Comparison of ENCODE assay signal across 8 cellular contexts in genomic region chr6:56953597-56954388, GRCh38.
DNase-seq lines count a peak whose midpoint lies in the region; ATAC-seq and TF ChIP-seq lines count a peak whose summit lies in the region.

No MANE protein-coding gene starts in this region.

- CTCF ChIA-PET in GM10248 (lab: Yijun Ruan, JAX) = interaction anchor here (1.5 to 3.7 kb wide), 3 partner anchors 9 to 51 kb away, joined by 5 to 40 read pairs (median 10); no protein-coding TSS in a partner anchor

- DNase-seq in GM10248 (ENCODE audit: extremely low spot score) (peak; percentile 29), iPS-NIHi11 (ENCODE audit: low spot score) (peak; percentile 30), midbrain (lab: John Stamatoyannopoulos, UW) (no peak)
- DNase-seq in stimulated activated CD8-positive, alpha-beta memory T cell treated with anti-CD3 and anti-CD28 coated beads, Interleukin-4, amount 100 ng/mL, for 48 hours = peak; percentile 25

- ATAC-seq in HG03520 (IDR thresholded peaks at IDR 0.05; ENCODE audit: unreplicated experiment) = peak; percentile 25
- no peak for ATAC-seq in HG03354 (IDR thresholded peaks at IDR 0.05; ENCODE audit: poor library complexity, severe bottlenecking, unreplicated experiment)
- no peak for ATAC-seq in HG03108 (IDR thresholded peaks at IDR 0.05; ENCODE audit: unreplicated experiment)

- no peak for TF ChIP-seq CTCF in GM10248 (IDR thresholded peaks at IDR 0.05; ENCODE audit: control extremely low read depth, extremely low read depth, low read depth, missing control alignments)

- peaks cover 17% of the 10 kb centered on the region for H3K4me1 Mint-ChIP-seq in activated naive CD4-positive, alpha-beta T cell treated with anti-CD3 and anti-CD28 coated beads, Interleukin-2, amount 50 U/mL, for 24 hours

- H3K27ac Mint-ChIP-seq in activated naive CD4-positive, alpha-beta T cell treated with anti-CD3 and anti-CD28 coated beads, Interleukin-2, amount 50 U/mL, for 24 hours = peak overlapping the region; percentile 73

- H3K9me3 Mint-ChIP-seq in activated naive CD4-positive, alpha-beta T cell treated with anti-CD3 and anti-CD28 coated beads, Interleukin-2, amount 50 U/mL, for 24 hours = no peaks in the 10 kb centered on the region

- peak overlapping the region; percentile 93 for H3K4me3 Mint-ChIP-seq in activated naive CD4-positive, alpha-beta T cell treated with anti-CD3 and anti-CD28 coated beads, Interleukin-2, amount 50 U/mL, for 24 hours

- H3K36me3 Mint-ChIP-seq in activated naive CD4-positive, alpha-beta T cell treated with anti-CD3 and anti-CD28 coated beads, Interleukin-2, amount 50 U/mL, for 24 hours = no peaks in the 10 kb centered on the region

- peaks cover 53% of the 10 kb centered on the region for H3K27me3 Mint-ChIP-seq in activated naive CD4-positive, alpha-beta T cell treated with anti-CD3 and anti-CD28 coated beads, Interleukin-2, amount 50 U/mL, for 24 hours

- POLR2A ChIA-PET in GM10248 (lab: Yijun Ruan, JAX) = no interaction called here
